Comparison of ENCODE assay signal across 1 cellular context in genomic region chr19:53704011-53704410, GRCh38.
TF ChIP-seq lines count a peak whose summit lies in the region.

No MANE protein-coding gene starts in this region.

TF ChIP-seq in WTC11, 78 proteins besides CTCF, POLR2A, EP300 and RAD21 (continued from another document):
- TF ChIP-seq ARID4B (CRISPR knock-in tag; IDR thresholded peaks at IDR 0.05; ENCODE audit: borderline replicate concordance) (no peak), GRHL2 (CRISPR knock-in tag; IDR thresholded peaks at IDR 0.05; ENCODE audit: insufficient replicate concordance, severe bottlenecking) (no peak), SMAD3 (CRISPR knock-in tag; IDR thresholded peaks at IDR 0.05; ENCODE audit: borderline replicate concordance) (no peak), FOXP1 (CRISPR knock-in tag; IDR thresholded peaks at IDR 0.05; ENCODE audit: borderline replicate concordance) (no peak), ZMAT4 (CRISPR knock-in tag; IDR thresholded peaks at IDR 0.05) (no peak), NR1H2 (CRISPR knock-in tag; IDR thresholded peaks at IDR 0.05) (no peak), CDX4 (CRISPR knock-in tag; IDR thresholded peaks at IDR 0.05; ENCODE audit: borderline replicate concordance) (no peak), CREB1 (CRISPR knock-in tag; IDR thresholded peaks at IDR 0.05) (no peak), E2F4 (CRISPR knock-in tag; IDR thresholded peaks at IDR 0.05; ENCODE audit: borderline replicate concordance, low read depth) (no peak), CBFB (CRISPR knock-in tag; IDR thresholded peaks at IDR 0.05; ENCODE audit: low read depth) (no peak)
